In genomic region chr17:7437369-7437863, GRCh38 we compare ENCODE assay signal across 6 cellular contexts. TPM values are rescaled to one million over a fixed set of nuclear protein-coding genes. Genes with fewer than 3 reads are reported as not detected.
DNase-seq lines count a peak whose midpoint lies in the region; ATAC-seq and TF ChIP-seq lines count a peak whose summit lies in the region.

No MANE protein-coding gene starts in this region.

- DNase-seq in AG04449 (ENCODE audit: low read depth, low spot score) (no peak), T-cell (peak in 1 of 34 experiments; percentile 5), islet precursor cell (peak; percentile 49), NCI-H1105 treated with DMSO at 0.1 percent for 48 hours (lab: John Stamatoyannopoulos, UW) (no peak)

- no peak for TF ChIP-seq CTCF in AG04449 (IDR thresholded peaks at IDR 0.05; ENCODE audit: insufficient read depth, low read length, missing control alignments)

- no peaks in the 10 kb centered on the region for H3K9me3 Mint-ChIP-seq in T-cell

- peaks cover 41 to 48% (median 47%) of the 10 kb centered on the region in 3 donors for H3K4me1 Mint-ChIP-seq in T-cell

- peak overlapping the region; percentile 92 to 96 (median 93) for H3K4me3 Mint-ChIP-seq in T-cell

- no peak overlapping the region for H3K27ac Mint-ChIP-seq in T-cell

- CTCF ChIA-PET in AG04449 (lab: Yijun Ruan, JAX), result interaction anchor here (0.6 to 5.3 kb wide), 31 partner anchors 10 to 392 kb away, joined by 3 to 62 read pairs (median 6); partner anchors contain the start of genes CHRNB1, NLGN2, PLSCR3 and SENP3
- CTCF ChIA-PET in T-cell (lab: Charles Lee), result interaction anchor here (0.9 to 2.9 kb wide), 9 partner anchors 17 to 123 kb away, joined by 3 to 21 read pairs (median 7); partner anchors contain the start of gene TMEM256 (in 1 of the 2)

- POLR2A ChIA-PET in AG04449 (lab: Yijun Ruan, JAX) (interaction anchor here (0.7 to 2.9 kb wide), 5 partner anchors 9 to 47 kb away, joined by 3 to 19 read pairs (median 5); partner anchors contain the start of genes POLR2A, SPEM3 and ZBTB4), T-cell (lab: Charles Lee) (interaction anchor here in 1 of 2 donors (1.2 to 2.9 kb wide), 2 partner anchors 38 to 48 kb away, joined by 4 to 21 read pairs; partner anchors contain the start of gene POLR2A)

- H3K27me3 Mint-ChIP-seq in T-cell, result peaks cover 20 to 34% of the 10 kb centered on the region in 2 donors

- H3K4me3 ChIP-seq in AG04449 (ENCODE audit: low read depth, low read length), result peak overlapping the region; percentile 45

- H3K36me3 Mint-ChIP-seq in T-cell, result no peaks in the 10 kb centered on the region

- ATAC-seq in T-cell (replicated peaks in 1 of 4) (no peak), HG02759 (IDR thresholded peaks at IDR 0.05; ENCODE audit: unreplicated experiment) (no peak), HG02884 (IDR thresholded peaks at IDR 0.05; ENCODE audit: unreplicated experiment) (no peak)

RNA-seq across cellular contexts. Expression of gene FGF11, which starts 1.9 kb away (rescaled TPM):
- 1 to 10 TPM; 2.4 to 4.2 (median 3.3) TPM for total RNA-seq in T-cell

RNA-seq across cellular contexts. Expression of gene TMEM102, which starts 2.2 kb away (rescaled TPM):
- total RNA-seq in T-cell, result 10 to 100 TPM in 3 of 5 donors, 1 to 10 TPM in 2; 8.8 to 26.9 (median 23.5) TPM

RNA-seq across cellular contexts. Expression of gene CHRNB1, which starts 7.4 kb away (rescaled TPM):
- 10 to 100 TPM in 3 of 5 donors, 1 to 10 TPM in 2; 6.6 to 12.0 (median 11.0) TPM for total RNA-seq in T-cell

RNA-seq across cellular contexts. Expression of gene SPEM3, which starts 8.8 kb away (rescaled TPM):
- total RNA-seq in T-cell, result not detected

RNA-seq across cellular contexts. Expression of gene SPEM2, which starts 12.0 kb away (rescaled TPM):
- total RNA-seq in T-cell, result not detected
